Comparison of ENCODE assay signal across 8 cellular contexts in genomic region chr2:90069290-90069894, GRCh38.
DNase-seq lines count a peak whose midpoint lies in the region; ATAC-seq and TF ChIP-seq lines count a peak whose summit lies in the region.

No MANE protein-coding gene starts in this region.

- H3K4me3 ChIP-seq in AG04450 (ENCODE audit: low read depth, low read length) = no peak overlapping the region
- no peak overlapping the region for H3K4me3 ChIP-seq in GM12864 (ENCODE audit: low read depth, low read length)
- peak overlapping the region in 1 of 2 experiments; percentile 51; a peak in 1 of 4 replicates for H3K4me3 ChIP-seq in SK-N-SH (ENCODE audit: low read depth in 2 of 2, low read length in 1 of 2)
- H3K4me3 ChIP-seq in iPS DF 6.9 (ENCODE audit: low read length) = no peak overlapping the region
- no peak overlapping the region for H3K4me3 ChIP-seq in smooth muscle cell

- H3K4me1 ChIP-seq in SK-N-SH (ENCODE audit: control insufficient read depth in 1 of 2, insufficient read depth in 2 of 2, low read depth in 1 of 2, low read length in 1 of 2) = no peaks in the 10 kb centered on the region
- H3K4me1 ChIP-seq in iPS DF 6.9 (ENCODE audit: control insufficient read depth, insufficient read depth, low read length) = no peaks in the 10 kb centered on the region
- no peaks in the 10 kb centered on the region for H3K4me1 ChIP-seq in smooth muscle cell (ENCODE audit: low read depth)

- no peak for DNase-seq in AG04450 (ENCODE audit: low read depth, low spot score)
- no peak for DNase-seq in GM12864 (ENCODE audit: low read depth)
- DNase-seq in SK-N-SH = peak; percentile 55
- DNase-seq in iPS DF 6.9 (ENCODE audit: low read depth, low spot score) = peak; percentile 13
- DNase-seq in smooth muscle cell (lab: John Stamatoyannopoulos, UW; ENCODE audit: unreplicated experiment) = no peak
- DNase-seq in activated CD4-positive, alpha-beta T cell treated with anti-CD3 and anti-CD28 coated beads, Interleukin-2, amount 50 U/mL, for 1 hour = no peak

- H3K79me2 ChIP-seq in SK-N-SH (ENCODE audit: insufficient read depth) (no peaks in the 10 kb centered on the region), smooth muscle cell (ENCODE audit: low read depth) (no peaks in the 10 kb centered on the region)

- TF ChIP-seq RAD21 in SK-N-SH (IDR thresholded peaks at IDR 0.05; ENCODE audit: low read length) = peak; percentile 29; the same call in 1 of the 2 replicates

- no peak for TF ChIP-seq EP300 in SK-N-SH (IDR thresholded peaks at IDR 0.05; ENCODE audit: borderline replicate concordance in 1 of 2, low read depth in 1 of 2, low read length in 1 of 2)

- H3F3A ChIP-seq in SK-N-SH (replicated peaks; ENCODE audit: insufficient read depth) (no peaks in the 10 kb centered on the region), smooth muscle cell (ENCODE audit: low read depth) (no peaks in the 10 kb centered on the region)

- 15% methylated on average over 7 of the region's 13 CpGs for WGBS in SK-N-SH (ENCODE audit: low lambda C conversion rate)
- no CpG with 5 or more reads among the region's 13 CpGs for WGBS in iPS DF 6.9 (ENCODE audit: insufficient coverage, insufficient read length)
- WGBS in smooth muscle cell (ENCODE audit: low lambda C conversion rate) = 62% methylated on average over 13 of the region's 13 CpGs

- H3K27me3 ChIP-seq in AG04450 (ENCODE audit: control insufficient read depth, insufficient read depth, low read length) (no peaks in the 10 kb centered on the region), SK-N-SH (ENCODE audit: insufficient read depth) (no peaks in the 10 kb centered on the region), iPS DF 6.9 (ENCODE audit: control insufficient read depth, insufficient read depth, low read length) (no peaks in the 10 kb centered on the region), smooth muscle cell (ENCODE audit: low read depth) (no peaks in the 10 kb centered on the region)

- H2AFZ ChIP-seq in SK-N-SH (ENCODE audit: low read depth) (no peak overlapping the region), smooth muscle cell (ENCODE audit: low read depth) (no peak overlapping the region)

- H3K4me2 ChIP-seq in SK-N-SH = no peak overlapping the region
- no peak overlapping the region for H3K4me2 ChIP-seq in smooth muscle cell

- CTCF ChIA-PET in AG04450 (lab: Charles Lee) (no interaction called here), SK-N-SH (lab: Yijun Ruan, JAX) (no interaction called here)

- no peaks in the 10 kb centered on the region for H3K36me3 ChIP-seq in SK-N-SH (replicated peaks in 1 of 2; ENCODE audit: control insufficient read depth in 1 of 2, insufficient read depth in 2 of 2, low read length in 1 of 2)
- H3K36me3 ChIP-seq in iPS DF 6.9 (ENCODE audit: control insufficient read depth, insufficient read depth, low read length) = no peaks in the 10 kb centered on the region
- H3K36me3 ChIP-seq in smooth muscle cell (ENCODE audit: low read depth) = no peaks in the 10 kb centered on the region

- H4K20me1 ChIP-seq in SK-N-SH (ENCODE audit: insufficient read depth) (no peaks in the 10 kb centered on the region), smooth muscle cell (ENCODE audit: low read depth) (no peaks in the 10 kb centered on the region)

- no peak overlapping the region for H3K9ac ChIP-seq in SK-N-SH
- H3K9ac ChIP-seq in smooth muscle cell (ENCODE audit: low read depth) = no peak overlapping the region

- peak; percentile 61 for ATAC-seq in HG02981 (IDR thresholded peaks at IDR 0.05; ENCODE audit: unreplicated experiment)
- ATAC-seq in HG03045 (IDR thresholded peaks at IDR 0.05; ENCODE audit: unreplicated experiment) = no peak

- H3K9me3 ChIP-seq in AG04450 (ENCODE audit: control insufficient read depth, insufficient read depth, low read length) = peaks cover 3% of the 10 kb centered on the region; the same call in 1 of the 2 replicates
- no peaks in the 10 kb centered on the region for H3K9me3 ChIP-seq in SK-N-SH
- peaks cover 7% of the 10 kb centered on the region for H3K9me3 ChIP-seq in iPS DF 6.9 (ENCODE audit: control insufficient read depth, insufficient read depth, low read length)
- peaks cover 5% of the 10 kb centered on the region for H3K9me3 ChIP-seq in smooth muscle cell (replicated peaks; ENCODE audit: low read depth)

- H3K9me2 ChIP-seq in SK-N-SH = no peaks in the 10 kb centered on the region

- POLR2A ChIA-PET in AG04450 (lab: Yijun Ruan, JAX) = no interaction called here
- POLR2A ChIA-PET in SK-N-SH (lab: Yijun Ruan, JAX) = no interaction called here

- peak; percentile 61 for TF ChIP-seq CTCF in AG04450 (IDR thresholded peaks at IDR 0.05; ENCODE audit: low read depth, low read length)
- TF ChIP-seq CTCF in GM12864 (IDR thresholded peaks at IDR 0.05; ENCODE audit: low read depth, low read length, missing control alignments) = peak; percentile 83
- TF ChIP-seq CTCF in SK-N-SH (IDR thresholded peaks at IDR 0.05) = peak; percentile 77
- TF ChIP-seq CTCF in smooth muscle cell (IDR thresholded peaks at IDR 0.05; ENCODE audit: borderline replicate concordance, insufficient read depth, poor library complexity, severe bottlenecking) = no peak

- H3K27ac ChIP-seq in AG04450 (ENCODE audit: low read depth, low read length) = no peak overlapping the region
- no peak overlapping the region for H3K27ac ChIP-seq in SK-N-SH (ENCODE audit: low read depth in 2 of 2, low read length in 1 of 2)
- H3K27ac ChIP-seq in iPS DF 6.9 (ENCODE audit: low read length) = no peak overlapping the region
- no peak overlapping the region for H3K27ac ChIP-seq in smooth muscle cell (ENCODE audit: low read depth)

TF ChIP-seq in SK-N-SH, 30 proteins besides CTCF, POLR2A, EP300 and RAD21:
- TF ChIP-seq SMC3 (IDR thresholded peaks at IDR 0.05; ENCODE audit: low read depth, low read length) = peak; percentile 35
- TF ChIP-seq RFX5 (IDR thresholded peaks at IDR 0.05; ENCODE audit: low read length) = peak; percentile 73
- TF ChIP-seq RCOR1 (IDR thresholded peaks at IDR 0.05; ENCODE audit: low read length) = no peak

Comparison
In these comparisons a context has a peak if more than half of its experiments do, and no peak if none do; other contexts are left out.
1. DNase-seq: peak in SK-N-SH (single experiment) and iPS DF 6.9 (single experiment); none in AG04450 (single experiment), GM12864 (single experiment), smooth muscle cell (single experiment) and activated CD4-positive, alpha-beta T cell treated with anti-CD3 and anti-CD28 coated beads, Interleukin-2, amount 50 U/mL, for 1 hour (single experiment).